In the genomic region with DNA sequence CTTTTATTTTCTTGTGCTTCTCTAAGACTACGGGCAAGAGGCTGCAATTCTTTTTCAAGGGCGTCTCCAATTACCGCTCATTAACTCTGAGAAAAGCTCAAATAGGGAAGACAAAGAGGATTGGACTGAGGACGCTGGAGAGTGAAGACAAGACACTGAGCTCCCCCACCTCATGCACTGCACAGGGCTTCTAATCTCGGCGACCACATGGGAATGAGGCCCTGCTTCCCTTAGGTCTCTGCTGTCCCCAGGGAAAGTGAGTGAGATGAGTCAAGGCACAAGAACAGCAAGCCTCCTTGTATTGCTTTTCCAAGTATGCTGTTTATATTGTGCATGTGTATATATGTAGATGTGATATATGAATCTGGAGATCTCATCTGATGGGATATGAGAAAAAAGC, we compare ENCODE assay signal across 1 cellular context.
TF ChIP-seq lines count a peak whose summit lies in the region.

No MANE protein-coding gene starts in this region.

TF ChIP-seq in IMR-90, 13 proteins besides CTCF, POLR2A, EP300 and RAD21 (continued from another document):
- TF ChIP-seq, protein P1, sequence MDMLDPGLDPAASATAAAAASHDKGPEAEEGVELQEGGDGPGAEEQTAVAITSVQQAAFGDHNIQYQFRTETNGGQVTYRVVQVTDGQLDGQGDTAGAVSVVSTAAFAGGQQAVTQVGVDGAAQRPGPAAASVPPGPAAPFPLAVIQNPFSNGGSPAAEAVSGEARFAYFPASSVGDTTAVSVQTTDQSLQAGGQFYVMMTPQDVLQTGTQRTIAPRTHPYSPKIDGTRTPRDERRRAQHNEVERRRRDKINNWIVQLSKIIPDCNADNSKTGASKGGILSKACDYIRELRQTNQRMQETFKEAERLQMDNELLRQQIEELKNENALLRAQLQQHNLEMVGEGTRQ (IDR thresholded peaks at IDR 0.05; ENCODE audit: low read depth, low read length) = no peak
- TF ChIP-seq RFX5 (IDR thresholded peaks at IDR 0.05; ENCODE audit: low read depth, low read length) (no peak), NFE2L2 (IDR thresholded peaks at IDR 0.05; ENCODE audit: low read depth, low read length) (no peak), BHLHE40 (IDR thresholded peaks at IDR 0.05; ENCODE audit: low read depth, low read length) (no peak)
TF ChIP-seq in IMR-90: peak in this region for 0.
